35 cellular contexts compared by ENCODE assay signal in the genomic region with DNA sequence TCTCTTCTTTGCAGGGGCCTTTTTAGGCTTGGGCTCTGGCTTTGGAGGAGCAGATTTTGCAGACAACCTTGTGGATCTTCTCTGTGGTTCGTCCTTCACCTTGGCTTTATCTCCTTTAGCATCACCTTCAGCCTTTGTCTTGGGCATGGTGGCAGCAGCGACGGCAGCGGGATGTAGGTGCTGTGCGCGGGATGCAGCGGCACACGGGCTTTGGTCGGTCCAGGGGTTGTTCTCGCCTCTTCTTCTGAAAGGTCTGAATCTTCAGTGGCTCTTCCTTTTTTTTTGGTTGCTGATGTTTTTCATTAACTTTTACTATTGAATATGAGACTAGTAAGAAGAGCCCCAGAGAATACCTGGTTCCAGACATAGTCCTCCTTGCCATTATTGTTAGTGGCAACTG. TPM values are rescaled to one million over a fixed set of nuclear protein-coding genes. Genes with fewer than 3 reads are reported as not detected.
"Had no signal": no experiment of that assay in that cellular context is flagged by ENCODE, and none has a peak within 500 bp of the region (broad histone marks: within the 10 kb centered on the region; RNA-seq: fewer than 3 reads in every experiment).

No MANE protein-coding gene starts in this region.

- H3K9me3 Mint-ChIP-seq: activated CD4-positive, alpha-beta memory T cell treated with anti-CD3 and anti-CD28 coated beads, Interleukin-2, amount 10 ng/mL, durations not matched to agents 7 days and 5 days; activated CD4-positive, alpha-beta T cell treated with anti-CD3 and anti-CD28 coated beads, Interleukin-2, amount 10 ng/mL, durations not matched to agents 7 days and 5 days; activated naive CD4-positive, alpha-beta T cell treated with anti-CD3 and anti-CD28 coated beads, Interleukin-2, amount 10 ng/mL, durations not matched to agents 7 days and 5 days; activated naive CD4-positive, alpha-beta T cell treated with anti-CD3 and anti-CD28 coated beads, Interleukin-2, amount 50 U/mL, for 24 hours; activated naive CD8-positive, alpha-beta T cell treated with anti-CD3 and anti-CD28 coated beads, Interleukin-2, amount 10 ng/mL, durations not matched to agents 7 days and 5 days; activated naive CD8-positive, alpha-beta T cell treated with anti-CD3 and anti-CD28 coated beads, Interleukin-2, amount 50 U/mL, for 24 hours; activated T-cell treated with anti-CD3 and anti-CD28 coated beads, Interleukin-2, amount 50 U/mL, for 24 hours; activated T-helper 2 cell treated with anti-CD3 and anti-CD28 coated beads, Interferon-gamma antibody, Interleukin-2, Interleukin-4, amounts not matched to agents 10 μg/mL and 5 μg/mL and 100 μg/mL, durations not matched to agents 14 hours and 24 hours and 36 hours; brain; T-helper 1 cell treated with Interleukin-12 subunit alpha and Interleukin-12 subunit beta and Interleukin-4 antibody, amounts not matched to agents 30 μg/mL and 1 μg/mL, for 36 hours; T-helper 2 cell treated with Interferon-gamma antibody and Interleukin-4, amounts not matched to agents 5 μg/mL and 100 μg/mL, for 36 hours; WTC11 had no signal

- H3K27ac Mint-ChIP-seq: activated CD4-positive, alpha-beta memory T cell treated with anti-CD3 and anti-CD28 coated beads, Interleukin-2, amount 10 ng/mL, durations not matched to agents 7 days and 5 days; activated CD4-positive, alpha-beta T cell treated with anti-CD3 and anti-CD28 coated beads for 36 hours; activated CD4-positive, alpha-beta T cell treated with anti-CD3 and anti-CD28 coated beads, Interleukin-2, amount 10 ng/mL, durations not matched to agents 7 days and 5 days; activated CD8-positive, alpha-beta memory T cell treated with anti-CD3 and anti-CD28 coated beads, Interleukin-2, amount 10 ng/mL, durations not matched to agents 7 days and 5 days; activated CD8-positive, alpha-beta T cell treated with anti-CD3 and anti-CD28 coated beads, Interleukin-2, amount 10 ng/mL, durations not matched to agents 7 days and 5 days; activated naive CD4-positive, alpha-beta T cell treated with anti-CD3 and anti-CD28 coated beads, Interleukin-2, amount 10 ng/mL, durations not matched to agents 7 days and 5 days; activated naive CD4-positive, alpha-beta T cell treated with anti-CD3 and anti-CD28 coated beads, Interleukin-2, amount 50 U/mL, for 24 hours; activated naive CD8-positive, alpha-beta T cell; activated naive CD8-positive, alpha-beta T cell treated with anti-CD3 and anti-CD28 coated beads, Interleukin-2, amount 10 ng/mL, durations not matched to agents 7 days and 5 days; activated naive CD8-positive, alpha-beta T cell treated with anti-CD3 and anti-CD28 coated beads, Interleukin-2, amount 50 U/mL, for 24 hours; activated T-cell treated with anti-CD3 and anti-CD28 coated beads, Interleukin-2, amount 50 U/mL, for 24 hours; activated T-helper 2 cell treated with anti-CD3 and anti-CD28 coated beads, Interferon-gamma antibody, Interleukin-2, Interleukin-4, amounts not matched to agents 10 μg/mL and 5 μg/mL and 100 μg/mL, durations not matched to agents 14 hours and 24 hours and 36 hours; brain; T-helper 1 cell treated with Interleukin-12 subunit alpha and Interleukin-12 subunit beta and Interleukin-4 antibody, amounts not matched to agents 30 μg/mL and 1 μg/mL, for 36 hours; T-helper 2 cell treated with Interferon-gamma antibody and Interleukin-4, amounts not matched to agents 5 μg/mL and 100 μg/mL, for 36 hours; WTC11 had no signal

- ATAC-seq: activated CD4-positive, alpha-beta T cell treated with anti-CD3 and anti-CD28 coated beads for 36 hours; activated CD4-positive, CD25-positive, alpha-beta regulatory T cell treated with anti-CD3 and anti-CD28 coated beads, Interleukin-2, amount 50 U/mL, for 24 hours; activated CD8-positive, alpha-beta memory T cell treated with anti-CD3 and anti-CD28 coated beads, Interleukin-2, amount 10 ng/mL, durations not matched to agents 7 days and 5 days; activated CD8-positive, alpha-beta T cell treated with anti-CD3 and anti-CD28 coated beads, Interleukin-2, amount 10 ng/mL, durations not matched to agents 7 days and 5 days; activated naive CD8-positive, alpha-beta T cell treated with anti-CD3 and anti-CD28 coated beads, Interleukin-2, amount 50 U/mL, for 24 hours; WTC11 had no signal

- H3K4me1 ChIP-seq: ascending aorta had no signal

- H3K4me3 ChIP-seq: ascending aorta had no signal

- H3K36me3 ChIP-seq: ascending aorta, WERI-Rb-1 had no signal

- H3K4me3 Mint-ChIP-seq: activated CD4-positive, alpha-beta memory T cell treated with anti-CD3 and anti-CD28 coated beads, Interleukin-2, amount 10 ng/mL, durations not matched to agents 7 days and 5 days; activated CD4-positive, alpha-beta T cell treated with anti-CD3 and anti-CD28 coated beads for 36 hours; activated CD4-positive, alpha-beta T cell treated with anti-CD3 and anti-CD28 coated beads, Interleukin-2, amount 10 ng/mL, durations not matched to agents 7 days and 5 days; activated CD8-positive, alpha-beta memory T cell treated with anti-CD3 and anti-CD28 coated beads, Interleukin-2, amount 10 ng/mL, durations not matched to agents 7 days and 5 days; activated CD8-positive, alpha-beta T cell treated with anti-CD3 and anti-CD28 coated beads, Interleukin-2, amount 10 ng/mL, durations not matched to agents 7 days and 5 days; activated naive CD4-positive, alpha-beta T cell treated with anti-CD3 and anti-CD28 coated beads, Interleukin-2, amount 10 ng/mL, durations not matched to agents 7 days and 5 days; activated naive CD4-positive, alpha-beta T cell treated with anti-CD3 and anti-CD28 coated beads, Interleukin-2, amount 50 U/mL, for 24 hours; activated naive CD8-positive, alpha-beta T cell; activated naive CD8-positive, alpha-beta T cell treated with anti-CD3 and anti-CD28 coated beads, Interleukin-2, amount 10 ng/mL, durations not matched to agents 7 days and 5 days; activated naive CD8-positive, alpha-beta T cell treated with anti-CD3 and anti-CD28 coated beads, Interleukin-2, amount 50 U/mL, for 24 hours; activated T-cell treated with anti-CD3 and anti-CD28 coated beads, Interleukin-2, amount 50 U/mL, for 24 hours; brain; T-helper 1 cell treated with Interleukin-12 subunit alpha and Interleukin-12 subunit beta and Interleukin-4 antibody, amounts not matched to agents 30 μg/mL and 1 μg/mL, for 36 hours; T-helper 2 cell treated with Interferon-gamma antibody and Interleukin-4, amounts not matched to agents 5 μg/mL and 100 μg/mL, for 36 hours; WTC11 had no signal

- H3K27me3 Mint-ChIP-seq: activated CD4-positive, alpha-beta T cell treated with anti-CD3 and anti-CD28 coated beads for 36 hours; activated naive CD4-positive, alpha-beta T cell treated with anti-CD3 and anti-CD28 coated beads, Interleukin-2, amount 50 U/mL, for 24 hours; activated naive CD8-positive, alpha-beta T cell; activated naive CD8-positive, alpha-beta T cell treated with anti-CD3 and anti-CD28 coated beads, Interleukin-2, amount 50 U/mL, for 24 hours; activated T-cell treated with anti-CD3 and anti-CD28 coated beads, Interleukin-2, amount 50 U/mL, for 24 hours had no signal

- H3K27ac ChIP-seq: ascending aorta, WERI-Rb-1 had no signal

- H3K9me3 ChIP-seq: ascending aorta had no signal

- H3K36me3 Mint-ChIP-seq: activated CD8-positive, alpha-beta memory T cell treated with anti-CD3 and anti-CD28 coated beads, Interleukin-2, amount 10 ng/mL, durations not matched to agents 7 days and 5 days; activated naive CD4-positive, alpha-beta T cell treated with anti-CD3 and anti-CD28 coated beads, Interleukin-2, amount 10 ng/mL, durations not matched to agents 7 days and 5 days; activated naive CD4-positive, alpha-beta T cell treated with anti-CD3 and anti-CD28 coated beads, Interleukin-2, amount 50 U/mL, for 24 hours; activated naive CD8-positive, alpha-beta T cell; activated naive CD8-positive, alpha-beta T cell treated with anti-CD3 and anti-CD28 coated beads, Interleukin-2, amount 10 ng/mL, durations not matched to agents 7 days and 5 days; brain; WTC11 had no signal

- DNase-seq: activated CD4-positive, alpha-beta memory T cell treated with anti-CD3 and anti-CD28 coated beads, Interleukin-2, amount 10 ng/mL, durations not matched to agents 7 days and 5 days; activated CD4-positive, alpha-beta T cell treated with anti-CD3 and anti-CD28 coated beads for 1 hour; activated CD4-positive, alpha-beta T cell treated with anti-CD3 and anti-CD28 coated beads for 36 hours; activated CD4-positive, alpha-beta T cell treated with anti-CD3 and anti-CD28 coated beads for 48 hours; activated CD4-positive, alpha-beta T cell treated with anti-CD3 and anti-CD28 coated beads, Interleukin-2, amount 10 ng/mL, durations not matched to agents 7 days and 5 days; activated CD4-positive, alpha-beta T cell treated with anti-CD3 and anti-CD28 coated beads, Interleukin-2, amount 50 U/mL, for 48 hours; activated CD4-positive, CD25-positive, alpha-beta regulatory T cell; activated CD8-positive, alpha-beta memory T cell treated with anti-CD3 and anti-CD28 coated beads for 24 hours; activated CD8-positive, alpha-beta memory T cell treated with anti-CD3 and anti-CD28 coated beads, Interleukin-2, amount 10 ng/mL, durations not matched to agents 7 days and 5 days; activated CD8-positive, alpha-beta memory T cell treated with anti-CD3 and anti-CD28 coated beads, Interleukin-2, amount 50 U/mL, for 48 hours; activated CD8-positive, alpha-beta T cell treated with anti-CD3 and anti-CD28 coated beads, Interleukin-2, amount 10 ng/mL, durations not matched to agents 7 days and 5 days; activated effector memory CD4-positive, alpha-beta T cell treated with Interleukin-2 at 50 U/mL for 16 hours; activated gamma-delta T cell; activated naive CD4-positive, alpha-beta T cell treated with anti-CD3 and anti-CD28 coated beads, Interleukin-2, amount 10 ng/mL, durations not matched to agents 7 days and 5 days; activated naive CD4-positive, alpha-beta T cell treated with Interleukin-2 at 50 U/mL for 16 hours; activated naive CD8-positive, alpha-beta T cell treated with anti-CD3 and anti-CD28 coated beads, Interleukin-2, amount 10 ng/mL, durations not matched to agents 7 days and 5 days; activated naive CD8-positive, alpha-beta T cell treated with anti-CD3 and anti-CD28 coated beads, Interleukin-2, amount 50 U/mL, for 24 hours; activated T-cell treated with anti-CD3 and anti-CD28 coated beads, Interleukin-2, amount 50 U/mL, for 24 hours; activated T-cell treated with anti-CD3 and anti-CD28 coated beads, Interleukin-2, amount 50 U/mL, for 48 hours; amygdala; anterior cingulate cortex; central memory CD4-positive, alpha-beta T cell; T-helper 1 cell; T-helper 2 cell; T-helper 9 cell; WERI-Rb-1 had no signal

- H3K4me1 Mint-ChIP-seq: activated CD4-positive, alpha-beta memory T cell treated with anti-CD3 and anti-CD28 coated beads, Interleukin-2, amount 10 ng/mL, durations not matched to agents 7 days and 5 days; activated CD4-positive, alpha-beta T cell treated with anti-CD3 and anti-CD28 coated beads for 36 hours; activated CD4-positive, alpha-beta T cell treated with anti-CD3 and anti-CD28 coated beads, Interleukin-2, amount 10 ng/mL, durations not matched to agents 7 days and 5 days; activated CD8-positive, alpha-beta memory T cell treated with anti-CD3 and anti-CD28 coated beads, Interleukin-2, amount 10 ng/mL, durations not matched to agents 7 days and 5 days; activated naive CD4-positive, alpha-beta T cell treated with anti-CD3 and anti-CD28 coated beads, Interleukin-2, amount 10 ng/mL, durations not matched to agents 7 days and 5 days; activated naive CD4-positive, alpha-beta T cell treated with anti-CD3 and anti-CD28 coated beads, Interleukin-2, amount 50 U/mL, for 24 hours; activated naive CD8-positive, alpha-beta T cell treated with anti-CD3 and anti-CD28 coated beads, Interleukin-2, amount 50 U/mL, for 24 hours; brain; WTC11 had no signal

- H3K27me3 ChIP-seq: ascending aorta had no signal

RNA-seq across cellular contexts. Expression of a gene that starts 10.0 kb away (rescaled TPM):
- total RNA-seq: ascending aorta had no signal
